Comparison of ENCODE assay signal across 15 cellular contexts in genomic region chr5:38595149-38595725, GRCh38. TPM values are rescaled to one million over a fixed set of nuclear protein-coding genes. Genes with fewer than 3 reads are reported as not detected.
A peak's percentile ranks its signal among the peaks of the same experiment; 100 is the strongest.
DNase-seq lines count a peak whose midpoint lies in the region; ATAC-seq, FAIRE-seq and TF ChIP-seq lines count a peak whose summit lies in the region.
"Had no signal": no experiment of that assay in that cellular context is flagged by ENCODE, and none has a peak within 500 bp of the region (broad histone marks: within the 10 kb centered on the region; RNA-seq: fewer than 3 reads in every experiment).

No MANE protein-coding gene starts in this region.

- H3K27ac ChIP-seq in CD4-positive, alpha-beta T cell (ENCODE audit: low read depth, low read length): no peak overlapping the region
- H3K27ac ChIP-seq: BLaER1, pancreas had no signal

- no peak for ATAC-seq in CD4-positive, alpha-beta T cell (ENCODE audit: poor library complexity)
- ATAC-seq: activated naive CD8-positive, alpha-beta T cell treated with anti-CD3 and anti-CD28 coated beads, Interleukin-2, amount 50 U/mL, for 24 hours; pancreas; Right ventricle myocardium inferior had no signal

- H3K4me3 Mint-ChIP-seq in MCF 10A (ENCODE audit: unreplicated experiment) (no peak overlapping the region), CD14-positive monocyte (no peak overlapping the region)
- no peak overlapping the region for H3K4me3 Mint-ChIP-seq in activated naive CD8-positive, alpha-beta T cell treated with anti-CD3 and anti-CD28 coated beads for 36 hours
- H3K4me3 Mint-ChIP-seq in CD4-positive, alpha-beta T cell: no peak overlapping the region
- H3K4me3 Mint-ChIP-seq: activated naive CD8-positive, alpha-beta T cell treated with anti-CD3 and anti-CD28 coated beads, Interleukin-2, amount 50 U/mL, for 24 hours had no signal

- DNase-seq in AG09319 (ENCODE audit: extremely low read depth, low read depth) (peak; percentile 38), HTR-8/SVneo (ENCODE audit: insufficient read length, low spot score) (peak; percentile 60), MCF 10A (ENCODE audit: unreplicated experiment) (peak; percentile 78), islet precursor cell (peak; percentile 89), CD14-positive monocyte (ENCODE audit: low spot score) (no peak), activated gamma-delta T cell treated with Interleukin-2 at 50 U/mL for 16 hours (no peak)
- DNase-seq in activated naive CD8-positive, alpha-beta T cell treated with anti-CD3 and anti-CD28 coated beads for 36 hours: no peak
- DNase-seq in CD4-positive, alpha-beta T cell: no peak
- DNase-seq: activated CD8-positive, alpha-beta memory T cell treated with anti-CD3 and anti-CD28 coated beads, Interleukin-2, amount 50 U/mL, for 48 hours; activated naive CD8-positive, alpha-beta T cell treated with anti-CD3 and anti-CD28 coated beads, Interleukin-2, amount 50 U/mL, for 24 hours; NCI-H524; pancreas; stimulated activated naive CD4-positive, alpha-beta T cell treated with Interleukin-2 at 50 U/mL for 16 hours had no signal

- H3K27me3 Mint-ChIP-seq in MCF 10A (ENCODE audit: insufficient read depth, unreplicated experiment): no peaks in the 10 kb centered on the region
- H3K27me3 Mint-ChIP-seq in CD14-positive monocyte (ENCODE audit: low read depth in 3 of 3): peaks cover 7 to 25% (median 25%) of the 10 kb centered on the region in 3 donors
- H3K27me3 Mint-ChIP-seq in activated naive CD8-positive, alpha-beta T cell treated with anti-CD3 and anti-CD28 coated beads for 36 hours: peaks cover 14% of the 10 kb centered on the region
- peaks cover 37% of the 10 kb centered on the region for H3K27me3 Mint-ChIP-seq in CD4-positive, alpha-beta T cell

- CTCF ChIA-PET in MCF 10A (lab: Yijun Ruan, JAX): interaction anchor here (1.0 to 1.4 kb wide), 2 partner anchors 18 to 45 kb away, joined by 3 to 5 read pairs; no protein-coding TSS in a partner anchor
- CTCF ChIA-PET in CD4-positive, alpha-beta T cell (lab: Charles Lee): interaction anchor here (0.7 kb wide), 1 partner anchor 32 kb away, joined by 3 read pairs; no protein-coding TSS in a partner anchor

- peak; percentile 48 for FAIRE-seq in HTR-8/SVneo (lab: Jason Lieb, UNC)
- FAIRE-seq: pancreas had no signal

- no peaks in the 10 kb centered on the region for H3K9me3 ChIP-seq in CD4-positive, alpha-beta T cell (ENCODE audit: control insufficient read depth, low read length)
- H3K9me3 ChIP-seq: BLaER1, pancreas had no signal

- H3K27ac Mint-ChIP-seq in MCF 10A (ENCODE audit: low read depth, unreplicated experiment) (no peak overlapping the region), CD14-positive monocyte (no peak overlapping the region)
- no peak overlapping the region for H3K27ac Mint-ChIP-seq in activated naive CD8-positive, alpha-beta T cell treated with anti-CD3 and anti-CD28 coated beads for 36 hours
- H3K27ac Mint-ChIP-seq in CD4-positive, alpha-beta T cell: no peak overlapping the region
- H3K27ac Mint-ChIP-seq: activated naive CD8-positive, alpha-beta T cell treated with anti-CD3 and anti-CD28 coated beads, Interleukin-2, amount 50 U/mL, for 24 hours had no signal

- H3K36me3 Mint-ChIP-seq in MCF 10A (ENCODE audit: insufficient read depth, unreplicated experiment): peaks cover 8% of the 10 kb centered on the region
- no peaks in the 10 kb centered on the region for H3K36me3 Mint-ChIP-seq in CD14-positive monocyte
- H3K36me3 Mint-ChIP-seq in activated naive CD8-positive, alpha-beta T cell treated with anti-CD3 and anti-CD28 coated beads for 36 hours: no peaks in the 10 kb centered on the region
- no peaks in the 10 kb centered on the region for H3K36me3 Mint-ChIP-seq in CD4-positive, alpha-beta T cell (ENCODE audit: low read depth)

- POLR2A ChIA-PET in MCF 10A (lab: Yijun Ruan, JAX): no interaction called here
- POLR2A ChIA-PET in CD4-positive, alpha-beta T cell (lab: Charles Lee): no interaction called here

- no peaks in the 10 kb centered on the region for H3K27me3 ChIP-seq in CD4-positive, alpha-beta T cell (ENCODE audit: control insufficient read depth, insufficient read depth, low read length)
- H3K27me3 ChIP-seq: BLaER1, pancreas had no signal

- TF ChIP-seq CTCF in AG09319 (IDR thresholded peaks at IDR 0.05; ENCODE audit: low read depth, low read length) (no peak), MCF 10A (IDR thresholded peaks at IDR 0.05; ENCODE audit: unreplicated experiment) (no peak), CD14-positive monocyte (IDR thresholded peaks at IDR 0.05) (no peak)
- no peak for TF ChIP-seq CTCF in CD4-positive, alpha-beta T cell (IDR thresholded peaks at IDR 0.05)

- H3K9me3 Mint-ChIP-seq in MCF 10A (ENCODE audit: unreplicated experiment) (no peaks in the 10 kb centered on the region), CD14-positive monocyte (peaks cover 0 to 8% (median 0%) of the 10 kb centered on the region in 7 donors)
- no peaks in the 10 kb centered on the region for H3K9me3 Mint-ChIP-seq in activated naive CD8-positive, alpha-beta T cell treated with anti-CD3 and anti-CD28 coated beads for 36 hours
- no peaks in the 10 kb centered on the region for H3K9me3 Mint-ChIP-seq in CD4-positive, alpha-beta T cell
- H3K9me3 Mint-ChIP-seq: activated naive CD8-positive, alpha-beta T cell treated with anti-CD3 and anti-CD28 coated beads, Interleukin-2, amount 50 U/mL, for 24 hours had no signal

- BruUV-seq in MCF 10A (replicated peaks; lab: Mats Ljungman, UMichigan): no TSS peak

- H3K4me1 Mint-ChIP-seq in MCF 10A (ENCODE audit: insufficient read depth, unreplicated experiment): peaks cover 35% of the 10 kb centered on the region
- H3K4me1 Mint-ChIP-seq in CD14-positive monocyte: peaks cover 3% of the 10 kb centered on the region
- no peaks in the 10 kb centered on the region for H3K4me1 Mint-ChIP-seq in activated naive CD8-positive, alpha-beta T cell treated with anti-CD3 and anti-CD28 coated beads for 36 hours
- no peaks in the 10 kb centered on the region for H3K4me1 Mint-ChIP-seq in CD4-positive, alpha-beta T cell (ENCODE audit: low read depth)
- H3K4me1 Mint-ChIP-seq: activated naive CD8-positive, alpha-beta T cell treated with anti-CD3 and anti-CD28 coated beads, Interleukin-2, amount 50 U/mL, for 24 hours had no signal

- intact Hi-C loops in MCF 10A (cut with micrococcal nuclease): no loop called here
- intact Hi-C loops in CD14-positive monocyte (cut with micrococcal nuclease): no loop called here
- intact Hi-C loops in CD4-positive, alpha-beta T cell (cut with DNase I, micrococcal nuclease): no loop called here

RNA-seq across cellular contexts. Expression of gene LIFR, which starts 38.8 kb away (rescaled TPM):
- total RNA-seq in MCF 10A (2022): 3.7 and 3.9 TPM in 2 replicates
- not detected for polyA plus RNA-seq in CD14-positive monocyte
- total RNA-seq in activated naive CD8-positive, alpha-beta T cell treated with anti-CD3 and anti-CD28 coated beads for 36 hours: not detected
- total RNA-seq in CD4-positive, alpha-beta T cell: under 1 TPM; 0.11 to 0.45 TPM

Comparison
In these comparisons a context has a peak if more than half of its experiments do, and no peak if none do; other contexts are left out.
1. DNase-seq: peak in AG09319 (single experiment), HTR-8/SVneo (single experiment), MCF 10A (single experiment) and islet precursor cell (single experiment); none in CD14-positive monocyte (single experiment), activated naive CD8-positive, alpha-beta T cell treated with anti-CD3 and anti-CD28 coated beads for 36 hours (single experiment), activated gamma-delta T cell treated with Interleukin-2 at 50 U/mL for 16 hours (single experiment) and CD4-positive, alpha-beta T cell (0 of 10).